Comparison of ENCODE assay signal across 30 cellular contexts in genomic region chr15:70597945-70598344, GRCh38.
"Had no signal": no experiment of that assay in that cellular context is flagged by ENCODE, and none has a peak within 500 bp of the region (broad histone marks: within the 10 kb centered on the region; RNA-seq: fewer than 3 reads in every experiment).

No MANE protein-coding gene starts in this region.

- H3K27me3 Mint-ChIP-seq: progenitor cell of endocrine pancreas; stimulated activated naive CD8-positive, alpha-beta T cell treated with anti-CD3 and anti-CD28 coated beads, Interleukin-15, amount 100 ng/mL, for 72 hours; type B pancreatic cell had no signal

- H3K79me2 ChIP-seq: parathyroid adenoma had no signal

- DNase-seq: natural killer cell; occipital lobe; ovary; psoas muscle; right cardiac atrium; spleen; stimulated activated CD4-positive, alpha-beta T cell treated with anti-CD3 and anti-CD28 coated beads, Interleukin-12 subunit alpha, Interleukin-12 subunit beta, amount 100 ng/mL, for 4 hours; stimulated activated CD4-positive, alpha-beta T cell treated with anti-CD3 and anti-CD28 coated beads, Interleukin-1b, Interleukin-23, amount 100 ng/mL, for 48 hours; stimulated activated CD4-positive, alpha-beta T cell treated with anti-CD3 and anti-CD28 coated beads, Interleukin-4, amount 100 ng/mL, for 1 hour; stimulated activated CD4-positive, alpha-beta T cell treated with anti-CD3 and anti-CD28 coated beads, Interleukin-4, amount 100 ng/mL, for 4 hours; stimulated activated CD8-positive, alpha-beta memory T cell treated with anti-CD3 and anti-CD28 coated beads, Interleukin-4, amount 100 ng/mL, for 48 hours; stimulated activated naive CD4-positive, alpha-beta T cell; stimulated activated naive CD8-positive, alpha-beta T cell treated with anti-CD3 and anti-CD28 coated beads, Interleukin-15, amount 100 ng/mL, for 72 hours; stimulated activated naive CD8-positive, alpha-beta T cell treated with anti-CD3 and anti-CD28 coated beads, Interleukin-15, Interleukin-2, amounts not matched to agents 100 U/mL and 50 U/mL, for 24 hours; substantia nigra; testis; tibial artery; transverse colon; upper lobe of right lung; uterus had no signal

- H3K4me2 ChIP-seq: neural progenitor cell had no signal

- H3K9me3 ChIP-seq: ovary, suprapubic skin, testis, uterus had no signal

- H3K4me1 ChIP-seq: neural progenitor cell, parathyroid adenoma, psoas muscle, spleen, suprapubic skin, testis, tibial artery, transverse colon, upper lobe of right lung, uterus had no signal

- H3K36me3 Mint-ChIP-seq: neural progenitor cell, type B pancreatic cell had no signal

- H3K27me3 ChIP-seq: neural progenitor cell, ovary, suprapubic skin, testis, tibial artery, transverse colon, upper lobe of right lung, uterus had no signal

- H3K27ac ChIP-seq: neural progenitor cell, ovary, parathyroid adenoma, psoas muscle, skin epidermis, spleen, suprapubic skin, testis, tibial artery, transverse colon, upper lobe of right lung, uterus had no signal

- H3K36me3 ChIP-seq: neural progenitor cell, ovary, spleen, suprapubic skin, transverse colon, upper lobe of right lung, uterus had no signal

- H3K4me3 ChIP-seq: neural progenitor cell, ovary, psoas muscle, skin epidermis, smooth muscle cell, spleen, suprapubic skin, testis, tibial artery, transverse colon, upper lobe of right lung, uterus had no signal

- H3K4me3 Mint-ChIP-seq: natural killer cell; nephron; neural progenitor cell; stimulated activated memory B cell treated with anti-CD40 and anti-IgM and Interleukin-4, amounts not matched to agents 10 μg/mL and 1 μg/mL and 100 μg/mL, for 72 hours; stimulated activated naive CD8-positive, alpha-beta T cell treated with anti-CD3 and anti-CD28 coated beads, Interleukin-15, amount 100 ng/mL, for 72 hours; type B pancreatic cell had no signal

- H3K9ac ChIP-seq: neural progenitor cell, parathyroid adenoma had no signal

- H2AFZ ChIP-seq: neural progenitor cell, parathyroid adenoma had no signal

- ATAC-seq: natural killer cell; psoas muscle; right cardiac atrium; sciatic nerve; stimulated activated memory B cell treated with anti-CD40 and anti-IgM and Interleukin-4, amounts not matched to agents 10 μg/mL and 1 μg/mL and 100 μg/mL, for 72 hours; stimulated activated naive CD8-positive, alpha-beta T cell treated with anti-CD3 and anti-CD28 coated beads, Interleukin-15, amount 100 ng/mL, for 72 hours; stimulated activated naive CD8-positive, alpha-beta T cell treated with anti-CD3 and anti-CD28 coated beads, Interleukin-15, Interleukin-2, amounts not matched to agents 100 U/mL and 50 U/mL, for 24 hours; upper lobe of right lung had no signal

- H3K4me1 Mint-ChIP-seq: natural killer cell; stimulated activated memory B cell treated with anti-CD40 and anti-IgM and Interleukin-4, amounts not matched to agents 10 μg/mL and 1 μg/mL and 100 μg/mL, for 72 hours had no signal
